In genomic region chr22:40679964-40680818, GRCh38 we compare ENCODE assay signal across 10 cellular contexts. TPM values are rescaled to one million over a fixed set of nuclear protein-coding genes. Genes with fewer than 3 reads are reported as not detected.
A peak's percentile ranks its signal among the peaks of the same experiment; 100 is the strongest.
DNase-seq lines count a peak whose midpoint lies in the region; ATAC-seq and TF ChIP-seq lines count a peak whose summit lies in the region.
"Had no signal": no experiment of that assay in that cellular context is flagged by ENCODE, and none has a peak within 500 bp of the region (broad histone marks: within the 10 kb centered on the region; RNA-seq: fewer than 3 reads in every experiment).

No MANE protein-coding gene starts in this region.

- no peak overlapping the region for H3K4me3 Mint-ChIP-seq in naive thymus-derived CD8-positive, alpha-beta T cell
- H3K4me3 Mint-ChIP-seq: activated CD8-positive, alpha-beta T cell treated with anti-CD3 and anti-CD28 coated beads, Interleukin-2, amount 10 ng/mL, durations not matched to agents 7 days and 5 days had no signal

- peaks cover 0 to 25% (median 11%) of the 10 kb centered on the region in 5 donors for H3K27me3 Mint-ChIP-seq in naive thymus-derived CD8-positive, alpha-beta T cell

- peaks cover 3% of the 10 kb centered on the region for H3K27me3 ChIP-seq in cardiac muscle cell
- H3K27me3 ChIP-seq in uterus = no peaks in the 10 kb centered on the region
- H3K27me3 ChIP-seq in sigmoid colon = peaks cover 4 to 11% (median 5%) of the 10 kb centered on the region in 3 donors

- POLR2A ChIA-PET in naive thymus-derived CD8-positive, alpha-beta T cell (lab: Charles Lee) = interaction anchor here (0.6 kb wide), 1 partner anchor 81 kb away, joined by 3 read pairs; no protein-coding TSS in a partner anchor

- H3K4me1 Mint-ChIP-seq in naive thymus-derived CD8-positive, alpha-beta T cell = peaks cover 9 to 22% (median 15%) of the 10 kb centered on the region in 4 donors

- DNase-seq in cardiac muscle cell (ENCODE audit: low read depth in 1 of 2, low spot score in 1 of 2) (peak in 1 of 2 donors; percentile 37), left cardiac atrium (no peak), cardiac fibroblast (ENCODE audit: low read depth in 2 of 2) (peak; percentile 20 to 45), left kidney (ENCODE audit: low read depth, low spot score) (peak; percentile 61), uterus (no peak), sigmoid colon (no peak)
- no peak for DNase-seq in naive thymus-derived CD8-positive, alpha-beta T cell
- DNase-seq: activated CD8-positive, alpha-beta T cell treated with anti-CD3 and anti-CD28 coated beads, Interleukin-2, amount 10 ng/mL, durations not matched to agents 7 days and 5 days had no signal

- no peak for TF ChIP-seq EP300 in sigmoid colon (IDR thresholded peaks at IDR 0.05)

- H3K4me3 ChIP-seq in cardiac muscle cell (no peak overlapping the region), cardiac fibroblast (replicated peaks in 1 of 2; ENCODE audit: low read depth in 2 of 2, low read length in 2 of 2) (no peak overlapping the region), uterus (peak overlapping the region; percentile 27 to 44), sigmoid colon (peak overlapping the region in 1 of 4 donors; percentile 4)

- H3K27ac ChIP-seq in cardiac muscle cell (no peak overlapping the region), uterus (peak overlapping the region; percentile 21 to 42), sigmoid colon (no peak overlapping the region)
- H3K27ac ChIP-seq: C4-2B had no signal

- H3K9me3 ChIP-seq in cardiac muscle cell (ENCODE audit: low read depth) (no peaks in the 10 kb centered on the region), uterus (no peaks in the 10 kb centered on the region), sigmoid colon (no peaks in the 10 kb centered on the region)

- H3K27ac Mint-ChIP-seq in naive thymus-derived CD8-positive, alpha-beta T cell = peak overlapping the region in 1 of 10 donors; percentile 80
- H3K27ac Mint-ChIP-seq: activated CD8-positive, alpha-beta T cell treated with anti-CD3 and anti-CD28 coated beads, Interleukin-2, amount 10 ng/mL, durations not matched to agents 7 days and 5 days had no signal

- no peaks in the 10 kb centered on the region for H3K9me3 Mint-ChIP-seq in naive thymus-derived CD8-positive, alpha-beta T cell

- 51 to 57% methylated on average over 9 of the region's 9 CpGs for WGBS in sigmoid colon, 2 donors

- H3K4me1 ChIP-seq in cardiac muscle cell (ENCODE audit: low read depth) (no peaks in the 10 kb centered on the region), uterus (no peaks in the 10 kb centered on the region), sigmoid colon (peaks cover 0 to 25% (median 17%) of the 10 kb centered on the region in 4 donors)

- ATAC-seq in left cardiac atrium = no peak
- ATAC-seq in GM21381 (IDR thresholded peaks at IDR 0.05; ENCODE audit: unreplicated experiment) = no peak
- no peak for ATAC-seq in naive thymus-derived CD8-positive, alpha-beta T cell
- ATAC-seq: activated CD8-positive, alpha-beta T cell treated with anti-CD3 and anti-CD28 coated beads, Interleukin-2, amount 10 ng/mL, durations not matched to agents 7 days and 5 days had no signal

- H3K36me3 Mint-ChIP-seq in naive thymus-derived CD8-positive, alpha-beta T cell = no peaks in the 10 kb centered on the region

- H3K36me3 ChIP-seq in cardiac muscle cell (no peaks in the 10 kb centered on the region), uterus (no peaks in the 10 kb centered on the region), sigmoid colon (no peaks in the 10 kb centered on the region)

- intact Hi-C loops in left cardiac atrium (cut with DNase I) = loop anchor here in 1 of 2 donors (5.0 kb wide), 1 partner anchor 77 kb away; no protein-coding TSS in a partner anchor
- intact Hi-C loops in uterus (cut with DNase I; ENCODE audit: low total_unique reads) = no loop called here
- intact Hi-C loops in sigmoid colon (cut with DNase I) = loop anchor here (5.0 kb wide), 1 partner anchor 137 kb away; the partner anchor contains the start of gene SLC25A17

- TF ChIP-seq POLR2A in uterus (IDR thresholded peaks at IDR 0.05) = no peak
- TF ChIP-seq POLR2A in sigmoid colon (IDR thresholded peaks at IDR 0.05) = no peak

- TF ChIP-seq CTCF in cardiac muscle cell (IDR thresholded peaks at IDR 0.05; ENCODE audit: low read depth, low read length) (peak; percentile 21), cardiac fibroblast (IDR thresholded peaks at IDR 0.05; ENCODE audit: low read depth, low read length) (no peak), uterus (IDR thresholded peaks at IDR 0.05) (peak in 2 of 4 experiments; percentile 11 to 25), sigmoid colon (IDR thresholded peaks at IDR 0.05) (no peak)

RNA-seq across cellular contexts. Expression of gene MCHR1, which starts 0.9 kb away (rescaled TPM):
- total RNA-seq in cardiac muscle cell (0.12 and 0.14 TPM in 2 replicates), left cardiac atrium (under 1 TPM; 0.21 TPM), uterus (1 to 10 TPM; 1.0 to 2.4 (median 1.7) TPM), sigmoid colon (under 1 TPM in 1 of 4 donors, not detected in 3; 0.28 TPM)
- polyA plus RNA-seq in cardiac muscle cell (0.59 TPM in 1 of 2 replicates, not detected in the other), sigmoid colon (under 1 TPM in 2 of 3 donors, not detected in 1; 0.44 to 0.60 TPM)
- total RNA-seq in naive thymus-derived CD8-positive, alpha-beta T cell = not detected
- polyA plus RNA-seq in naive thymus-derived CD8-positive, alpha-beta T cell = under 1 TPM in 1 of 3 donors, not detected in 2; 0.16 TPM
- total RNA-seq: activated CD8-positive, alpha-beta T cell treated with anti-CD3 and anti-CD28 coated beads, Interleukin-2, amount 10 ng/mL, durations not matched to agents 7 days and 5 days had no signal

RNA-seq across cellular contexts. Expression of gene MRTFA, which starts 43.7 kb away (rescaled TPM):
- 61.1 and 116 TPM in 2 replicates for total RNA-seq in cardiac muscle cell
- 32.6 and 44.7 TPM in 2 replicates for polyA plus RNA-seq in cardiac muscle cell
- total RNA-seq in left cardiac atrium = 10 to 100 TPM; 28.8 to 34.3 TPM
- 100 to 1,000 TPM in 1 of 4 donors, 10 to 100 TPM in 3; 32.6 to 173 (median 76.1) TPM for total RNA-seq in uterus
- 100 to 1,000 TPM; 120 to 122 TPM for total RNA-seq in naive thymus-derived CD8-positive, alpha-beta T cell
- 10 to 100 TPM; 10.7 to 31.0 (median 21.8) TPM for polyA plus RNA-seq in naive thymus-derived CD8-positive, alpha-beta T cell
- 100 to 1,000 TPM in 1 of 4 donors, 10 to 100 TPM in 3; 19.6 to 104 (median 72.1) TPM for total RNA-seq in sigmoid colon
- polyA plus RNA-seq in sigmoid colon = 10 to 100 TPM; 10.8 to 29.2 (median 10.9) TPM

Comparison
In these comparisons a context has a peak if more than half of its experiments do, and no peak if none do; other contexts are left out.
1. DNase-seq: peak in cardiac fibroblast (2 of 2) and left kidney (single experiment); none in left cardiac atrium (single experiment), uterus (0 of 2), naive thymus-derived CD8-positive, alpha-beta T cell (0 of 10) and sigmoid colon (single experiment).
2. H3K27ac ChIP-seq: peak in uterus (2 of 2); none in cardiac muscle cell (single experiment) and sigmoid colon (0 of 4).
3. H3K4me3 ChIP-seq: peak in uterus (2 of 2); none in cardiac muscle cell (single experiment) and cardiac fibroblast (0 of 2).